10 cellular contexts compared by ENCODE assay signal in the genomic region with DNA sequence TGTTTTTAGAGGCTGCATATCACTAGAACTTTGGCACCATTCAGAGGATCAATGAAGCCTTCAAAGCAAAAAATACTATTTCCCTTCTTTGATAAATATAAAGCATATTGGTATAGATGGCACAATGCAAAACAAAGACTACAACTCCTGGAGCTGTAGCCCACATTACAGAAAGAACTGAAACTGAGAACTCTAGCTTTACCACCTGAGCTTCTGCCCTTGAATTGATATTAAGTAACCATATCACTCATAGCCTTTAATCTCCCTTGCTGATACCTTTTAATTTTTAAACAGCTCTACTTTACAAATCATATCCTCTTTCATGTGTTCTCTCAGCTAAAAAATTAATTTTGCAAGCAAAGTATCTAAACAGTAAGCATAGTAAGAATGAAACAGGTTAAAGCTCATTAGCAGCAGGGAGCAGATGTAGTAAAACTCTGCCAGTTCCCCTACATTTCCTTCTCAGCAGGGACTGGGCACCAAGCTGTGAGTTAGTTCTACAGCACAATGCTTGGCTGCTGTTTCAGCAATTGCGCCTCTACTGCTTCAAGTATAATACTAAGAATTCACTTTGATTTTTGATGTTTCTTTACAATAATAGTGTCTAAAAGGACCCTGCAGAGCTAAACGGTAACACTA.
DNase-seq lines count a peak whose midpoint lies in the region; ATAC-seq and TF ChIP-seq lines count a peak whose summit lies in the region.
"Had no signal": no experiment of that assay in that cellular context is flagged by ENCODE, and none has a peak within 500 bp of the region (broad histone marks: within the 10 kb centered on the region; RNA-seq: fewer than 3 reads in every experiment).

No MANE protein-coding gene starts in this region.

- peak; percentile 87 for ATAC-seq in GM19324 (IDR thresholded peaks at IDR 0.05; ENCODE audit: low FRiP score, unreplicated experiment)
- peak; percentile 82 for ATAC-seq in HG02759 (IDR thresholded peaks at IDR 0.05; ENCODE audit: unreplicated experiment)
- no peak for ATAC-seq in omental fat pad (ENCODE audit: low FRiP score)
- ATAC-seq: T-cell had no signal

- H3K27me3 Mint-ChIP-seq in mesothelial cell of epicardium (ENCODE audit: low read depth), result no peaks in the 10 kb centered on the region
- no peaks in the 10 kb centered on the region for H3K27me3 Mint-ChIP-seq in glutamatergic neuron (ENCODE audit: unreplicated experiment)
- H3K27me3 Mint-ChIP-seq: T-cell had no signal

- TF ChIP-seq CTCF in mesothelial cell of epicardium (IDR thresholded peaks at IDR 0.05; ENCODE audit: unreplicated experiment) (no peak), omental fat pad (IDR thresholded peaks at IDR 0.05) (no peak), glutamatergic neuron (IDR thresholded peaks at IDR 0.05; ENCODE audit: partially characterized antibody, unreplicated experiment) (no peak)

- peak overlapping the region; percentile 34 for H3K27ac Mint-ChIP-seq in mesothelial cell of epicardium
- H3K27ac Mint-ChIP-seq in glutamatergic neuron (ENCODE audit: unreplicated experiment), result no peak overlapping the region
- H3K27ac Mint-ChIP-seq: activated naive CD4-positive, alpha-beta T cell treated with anti-CD3 and anti-CD28 coated beads, Interleukin-2, amount 50 U/mL, for 72 hours; T-cell had no signal

- DNase-seq in NCI-H1417 (lab: John Stamatoyannopoulos, UW), result peak in 2 of 3 experiments; percentile 71 to 87
- no peak for DNase-seq in mesothelial cell of epicardium (ENCODE audit: low spot score in 2 of 2, unreplicated experiment in 2 of 2)
- DNase-seq in omental fat pad (ENCODE audit: low spot score), result no peak
- no peak for DNase-seq in HUDEP-2 (lab: John Stamatoyannopoulos, UW; ENCODE audit: unreplicated experiment in 76 of 76)
- no peak for DNase-seq in NOMO-1 treated with DMSO at 0.1 percent for 48 hours (lab: John Stamatoyannopoulos, UW; ENCODE audit: unreplicated experiment)
- no peak for DNase-seq in glutamatergic neuron
- DNase-seq: T-cell had no signal

- peaks cover 3% of the 10 kb centered on the region for H3K36me3 Mint-ChIP-seq in mesothelial cell of epicardium
- H3K36me3 Mint-ChIP-seq in glutamatergic neuron (ENCODE audit: unreplicated experiment), result no peaks in the 10 kb centered on the region
- H3K36me3 Mint-ChIP-seq: activated naive CD4-positive, alpha-beta T cell treated with anti-CD3 and anti-CD28 coated beads, Interleukin-2, amount 50 U/mL, for 72 hours; T-cell had no signal

- no peak overlapping the region for H3K4me3 Mint-ChIP-seq in mesothelial cell of epicardium
- no peak overlapping the region for H3K4me3 Mint-ChIP-seq in glutamatergic neuron (ENCODE audit: unreplicated experiment)
- H3K4me3 Mint-ChIP-seq: T-cell had no signal

- H3K4me1 Mint-ChIP-seq in mesothelial cell of epicardium (peaks cover 19% of the 10 kb centered on the region), glutamatergic neuron (ENCODE audit: low read depth, unreplicated experiment) (peaks cover 2% of the 10 kb centered on the region)

- H3K9me3 Mint-ChIP-seq in mesothelial cell of epicardium (peaks cover 4% of the 10 kb centered on the region), glutamatergic neuron (ENCODE audit: unreplicated experiment) (no peaks in the 10 kb centered on the region)
- H3K9me3 Mint-ChIP-seq: activated naive CD4-positive, alpha-beta T cell treated with anti-CD3 and anti-CD28 coated beads, Interleukin-2, amount 50 U/mL, for 72 hours; T-cell had no signal

Comparison
In these comparisons a context has a peak if more than half of its experiments do, and no peak if none do; other contexts are left out.
1. DNase-seq: peak in NCI-H1417 (2 of 3); none in mesothelial cell of epicardium (0 of 2), omental fat pad (single experiment), HUDEP-2 (0 of 76), NOMO-1 treated with DMSO at 0.1 percent for 48 hours (single experiment) and glutamatergic neuron (single experiment).